ENCODE assay signal across 10 cellular contexts in genomic region chr19:10010247-10010691, GRCh38. TPM values are rescaled to one million over a fixed set of nuclear protein-coding genes. Genes with fewer than 3 reads are reported as not detected.
DNase-seq lines count a peak whose midpoint lies in the region; ATAC-seq, FAIRE-seq and TF ChIP-seq lines count a peak whose summit lies in the region.
"Had no signal": no experiment of that assay in that cellular context is flagged by ENCODE, and none has a peak within 500 bp of the region (broad histone marks: within the 10 kb centered on the region; RNA-seq: fewer than 3 reads in every experiment).

Gene COL5A3 (minus strand): TSS chr19:10010504. CDS start chr19:10010385, 119 bp downstream.

- H3K36me3 ChIP-seq in iPS-15b (ENCODE audit: control insufficient read depth, insufficient read depth, low read length): no peaks in the 10 kb centered on the region
- H3K36me3 ChIP-seq in small intestine (ENCODE audit: control insufficient read depth in 2 of 2, insufficient read depth in 2 of 2, low read length in 2 of 2): no peaks in the 10 kb centered on the region

- no peak for TF ChIP-seq CTCF in brain (conservative IDR thresholded peaks at IDR 0.05)

- H3K9me3 Mint-ChIP-seq in brain: peaks cover 0 to 17% (median 4%) of the 10 kb centered on the region in 5 experiments
- no peaks in the 10 kb centered on the region for H3K9me3 Mint-ChIP-seq in activated CD8-positive, alpha-beta memory T cell treated with anti-CD3 and anti-CD28 coated beads, Interleukin-2, amount 10 ng/mL, durations not matched to agents 7 days and 5 days (ENCODE audit: low read depth)

- 0 to 2% (median 1%) methylated on average over 31 to 38 of the region's 38 CpGs for WGBS in small intestine, 3 donors

- no peak within 1 kb of the TSS for H3K9ac ChIP-seq in iPS-15b (ENCODE audit: low read depth, low read length)

- DNase-seq in ELR (ENCODE audit: low read depth) (peak; percentile 30), small intestine (peak; percentile 17), DMS53 treated with DMSO at 0.1 percent for 48 hours (lab: John Stamatoyannopoulos, UW; ENCODE audit: unreplicated experiment) (no peak), occipital lobe (lab: John Stamatoyannopoulos, UW) (no peak), KBM-7 (no peak)
- no peak for DNase-seq in activated CD8-positive, alpha-beta memory T cell treated with anti-CD3 and anti-CD28 coated beads, Interleukin-2, amount 10 ng/mL, durations not matched to agents 7 days and 5 days

- no peak for FAIRE-seq in small intestine (lab: Jason Lieb, UNC)
- FAIRE-seq: endometrium had no signal

- H3K36me3 Mint-ChIP-seq in brain: no peaks in the 10 kb centered on the region
- peaks cover 3% of the 10 kb centered on the region for H3K36me3 Mint-ChIP-seq in activated CD8-positive, alpha-beta memory T cell treated with anti-CD3 and anti-CD28 coated beads, Interleukin-2, amount 10 ng/mL, durations not matched to agents 7 days and 5 days
- H3K36me3 Mint-ChIP-seq: T-cell had no signal

- H3K4me3 ChIP-seq in iPS-15b (ENCODE audit: low read depth, low read length): peak within 1 kb of the TSS; percentile 30
- H3K4me3 ChIP-seq in small intestine (ENCODE audit: low read depth in 1 of 2, low read length in 2 of 2): peak within 1 kb of the TSS in 1 of 2 donors; percentile 13

- peaks cover 38% of the 10 kb centered on the region for H3K4me1 Mint-ChIP-seq in brain
- H3K4me1 Mint-ChIP-seq in activated CD8-positive, alpha-beta memory T cell treated with anti-CD3 and anti-CD28 coated beads, Interleukin-2, amount 10 ng/mL, durations not matched to agents 7 days and 5 days: peaks cover 17% of the 10 kb centered on the region

- H3K4me1 ChIP-seq in iPS-15b (ENCODE audit: control insufficient read depth, insufficient read depth, low read length): peaks cover 6% of the 10 kb centered on the region
- no peaks in the 10 kb centered on the region for H3K4me1 ChIP-seq in small intestine (ENCODE audit: control insufficient read depth in 2 of 2, insufficient read depth in 1 of 2, low read depth in 1 of 2, low read length in 1 of 2)

- no peak within 1 kb of the TSS for H3K27ac ChIP-seq in small intestine (ENCODE audit: low read depth in 1 of 2, low read length in 1 of 2)

- no peaks in the 10 kb centered on the region for H3K9me3 ChIP-seq in iPS-15b (ENCODE audit: control insufficient read depth, insufficient read depth, low read length)
- H3K9me3 ChIP-seq in small intestine (ENCODE audit: control insufficient read depth, low read depth): no peaks in the 10 kb centered on the region

- peak within 1 kb of the TSS; percentile 59 to 89 (median 77) for H3K4me3 Mint-ChIP-seq in brain
- no peak within 1 kb of the TSS for H3K4me3 Mint-ChIP-seq in activated CD8-positive, alpha-beta memory T cell treated with anti-CD3 and anti-CD28 coated beads, Interleukin-2, amount 10 ng/mL, durations not matched to agents 7 days and 5 days

- in situ Hi-C loops in KBM-7 (cut with MboI; ENCODE audit: low pct_unique_long_range_greater_than_20kb, low sequenced_read_pairs): no loop called here

- peak within 1 kb of the TSS in 2 of 5 experiments; percentile 23 to 53 for H3K27ac Mint-ChIP-seq in brain
- no peak within 1 kb of the TSS for H3K27ac Mint-ChIP-seq in activated CD8-positive, alpha-beta memory T cell treated with anti-CD3 and anti-CD28 coated beads, Interleukin-2, amount 10 ng/mL, durations not matched to agents 7 days and 5 days
- H3K27ac Mint-ChIP-seq: T-cell had no signal

- peaks cover 68% of the 10 kb centered on the region for H3K27me3 Mint-ChIP-seq in brain
- H3K27me3 Mint-ChIP-seq in activated CD8-positive, alpha-beta memory T cell treated with anti-CD3 and anti-CD28 coated beads, Interleukin-2, amount 10 ng/mL, durations not matched to agents 7 days and 5 days: peaks cover 52% of the 10 kb centered on the region

- CTCF ChIA-PET in activated CD8-positive, alpha-beta memory T cell treated with anti-CD3 and anti-CD28 coated beads, Interleukin-2, amount 10 ng/mL, durations not matched to agents 7 days and 5 days (lab: Charles Lee): interaction anchor here (1.5 to 2.0 kb wide), 3 partner anchors 10 to 17 kb away, joined by 3 to 13 read pairs (median 6); no protein-coding TSS in a partner anchor

- no peak for ATAC-seq in activated CD8-positive, alpha-beta memory T cell treated with anti-CD3 and anti-CD28 coated beads, Interleukin-2, amount 10 ng/mL, durations not matched to agents 7 days and 5 days

- peaks cover 26% of the 10 kb centered on the region for H3K27me3 ChIP-seq in iPS-15b (ENCODE audit: control insufficient read depth, insufficient read depth, low read length)
- peaks cover 3 to 10% of the 10 kb centered on the region in 2 donors for H3K27me3 ChIP-seq in small intestine (ENCODE audit: control insufficient read depth in 2 of 2, insufficient read depth in 2 of 2, low read length in 2 of 2)

RNA-seq across cellular contexts. Expression of gene COL5A3, which starts in this region (rescaled TPM):
- polyA plus RNA-seq in brain (ENCODE audit: insufficient read depth, low read depth, low replicate concordance): 5.9 TPM
- polyA plus RNA-seq in small intestine: 1 to 10 TPM in 1 of 3 donors, under 1 TPM in 2; 0.54 to 6.1 (median 0.67) TPM
- total RNA-seq in occipital lobe: 1.2 TPM
- under 1 TPM in 1 of 2 experiments, not detected in 1; 0.09 TPM for total RNA-seq in activated CD8-positive, alpha-beta memory T cell treated with anti-CD3 and anti-CD28 coated beads, Interleukin-2, amount 10 ng/mL, durations not matched to agents 7 days and 5 days

Comparison
In these comparisons a context has a peak if more than half of its experiments do, and no peak if none do; other contexts are left out.
1. DNase-seq: peak in ELR (single experiment) and small intestine (single experiment); none in DMS53 treated with DMSO at 0.1 percent for 48 hours (single experiment), occipital lobe (single experiment), activated CD8-positive, alpha-beta memory T cell treated with anti-CD3 and anti-CD28 coated beads, Interleukin-2, amount 10 ng/mL, durations not matched to agents 7 days and 5 days (single experiment) and KBM-7 (single experiment).